30 cellular contexts compared by ENCODE assay signal in the genomic region with DNA sequence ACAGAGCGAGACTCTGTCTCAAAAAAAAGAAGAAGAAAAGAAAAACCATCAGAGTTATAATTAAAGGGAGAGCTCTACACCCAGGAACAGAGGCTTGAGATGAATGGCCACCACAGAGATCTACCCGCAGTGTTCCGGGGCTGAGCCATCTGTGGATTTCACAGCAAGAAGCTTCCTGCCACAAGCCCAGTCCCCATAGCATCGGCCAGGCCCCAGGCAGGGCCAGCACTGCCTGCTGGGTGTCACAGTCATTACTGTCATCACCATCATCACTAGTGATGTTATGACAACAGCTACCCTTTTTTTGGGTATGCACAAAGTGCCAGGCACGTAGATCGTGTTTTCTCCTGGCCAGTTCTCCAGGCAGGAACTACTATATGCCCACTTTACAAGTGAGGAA.
"Had no signal": no experiment of that assay in that cellular context is flagged by ENCODE, and none has a peak within 500 bp of the region (broad histone marks: within the 10 kb centered on the region; RNA-seq: fewer than 3 reads in every experiment).

No MANE protein-coding gene starts in this region.

- ATAC-seq: activated CD4-positive, alpha-beta T cell treated with anti-CD3 and anti-CD28 coated beads for 36 hours; K562; Panc1 had no signal

- H3K4me1 Mint-ChIP-seq: activated CD4-positive, alpha-beta memory T cell treated with anti-CD3 and anti-CD28 coated beads, Interleukin-2, amount 10 ng/mL, durations not matched to agents 7 days and 5 days; activated CD4-positive, alpha-beta T cell treated with anti-CD3 and anti-CD28 coated beads for 36 hours had no signal

- H3K4me3 ChIP-seq: K562, SJCRH30 had no signal

- H3K9me3 ChIP-seq: SK-N-SH had no signal

- H3K36me3 ChIP-seq: SJCRH30, WERI-Rb-1 had no signal

- H3K27ac ChIP-seq: SJCRH30, WERI-Rb-1 had no signal

- DNase-seq: activated CD4-positive, alpha-beta memory T cell treated with anti-CD3 and anti-CD28 coated beads, Interleukin-2, amount 10 ng/mL, durations not matched to agents 7 days and 5 days; activated CD4-positive, alpha-beta T cell treated with anti-CD3 and anti-CD28 coated beads for 36 hours; activated CD4-positive, alpha-beta T cell treated with anti-CD3 and anti-CD28 coated beads, Interleukin-2, amount 50 U/mL, for 1 hour; activated CD8-positive, alpha-beta memory T cell treated with anti-CD3 and anti-CD28 coated beads, Interleukin-2, amount 50 U/mL, for 4 hours; activated effector memory CD4-positive, alpha-beta T cell treated with anti-CD3 and anti-CD28 coated beads, Interleukin-2, amount 50 U/mL, for 16 hours; activated naive CD4-positive, alpha-beta T cell treated with Interleukin-2 at 50 U/mL for 16 hours; activated T-cell treated with anti-CD3 and anti-CD28 coated beads, Interleukin-2, amount 50 U/mL, for 1 hour; amygdala; Karpas-422; MM.1S; NCI-H1048; NCI-H146; NCI-H1930; NCI-H2171; NCI-H2227 treated with DMSO at 0.1 percent for 48 hours; NCI-H446 treated with DMSO at 0.1 percent for 48 hours; NCI-H524 treated with DMSO at 0.1 percent for 48 hours; NCI-H774; OCI-M1; Right ventricle myocardium superior; RPMI8226; SJCRH30; SK-N-SH; T-helper 1 cell; WERI-Rb-1 had no signal

- H3K9me2 ChIP-seq: SK-N-SH had no signal

- H3K27ac Mint-ChIP-seq: activated CD4-positive, alpha-beta memory T cell treated with anti-CD3 and anti-CD28 coated beads, Interleukin-2, amount 10 ng/mL, durations not matched to agents 7 days and 5 days; activated CD4-positive, alpha-beta T cell treated with anti-CD3 and anti-CD28 coated beads for 36 hours; activated naive CD8-positive, alpha-beta T cell; activated T-helper 1 cell treated with anti-CD3 and anti-CD28 coated beads, Interleukin-12 subunit alpha, Interleukin-12 subunit beta, Interleukin-2, Interleukin-4 antibody, amounts not matched to agents 30 ng/mL and 10 ng/mL and 1 ng/mL, durations not matched to agents 14 hours and 24 hours and 36 hours had no signal

- H3K9me3 Mint-ChIP-seq: activated T-helper 1 cell treated with anti-CD3 and anti-CD28 coated beads, Interleukin-12 subunit alpha, Interleukin-12 subunit beta, Interleukin-2, Interleukin-4 antibody, amounts not matched to agents 30 ng/mL and 10 ng/mL and 1 ng/mL, durations not matched to agents 14 hours and 24 hours and 36 hours had no signal

- H3K9ac ChIP-seq: SK-N-SH had no signal

- H3K4me2 ChIP-seq: SK-N-SH had no signal

- H3K27me3 Mint-ChIP-seq: activated CD4-positive, alpha-beta memory T cell treated with anti-CD3 and anti-CD28 coated beads, Interleukin-2, amount 10 ng/mL, durations not matched to agents 7 days and 5 days; activated CD4-positive, alpha-beta T cell treated with anti-CD3 and anti-CD28 coated beads for 36 hours; activated naive CD8-positive, alpha-beta T cell; brain had no signal

- H3K4me1 ChIP-seq: SJCRH30 had no signal

- H3K36me3 Mint-ChIP-seq: activated naive CD8-positive, alpha-beta T cell had no signal

- H3K4me3 Mint-ChIP-seq: activated CD4-positive, alpha-beta memory T cell treated with anti-CD3 and anti-CD28 coated beads, Interleukin-2, amount 10 ng/mL, durations not matched to agents 7 days and 5 days; activated CD4-positive, alpha-beta T cell treated with anti-CD3 and anti-CD28 coated beads for 36 hours; activated naive CD8-positive, alpha-beta T cell; activated T-helper 1 cell treated with anti-CD3 and anti-CD28 coated beads, Interleukin-12 subunit alpha, Interleukin-12 subunit beta, Interleukin-2, Interleukin-4 antibody, amounts not matched to agents 30 ng/mL and 10 ng/mL and 1 ng/mL, durations not matched to agents 14 hours and 24 hours and 36 hours; brain had no signal
